ENCODE assay signal across 12 cellular contexts in genomic region chr21:44919111-44919912, GRCh38. TPM values are rescaled to one million over a fixed set of nuclear protein-coding genes. Genes with fewer than 3 reads are reported as not detected.
DNase-seq lines count a peak whose midpoint lies in the region; ATAC-seq and TF ChIP-seq lines count a peak whose summit lies in the region.
"Had no signal": no experiment of that assay in that cellular context is flagged by ENCODE, and none has a peak within 500 bp of the region (broad histone marks: within the 10 kb centered on the region; RNA-seq: fewer than 3 reads in every experiment).

No MANE protein-coding gene starts in this region.

- no peaks in the 10 kb centered on the region for H3K9me3 ChIP-seq in MG63

- no peak for TF ChIP-seq POLR2A in erythroblast (IDR thresholded peaks at IDR 0.05; ENCODE audit: low read length)

- no peaks in the 10 kb centered on the region for H3K36me3 ChIP-seq in MG63

- H3K9me3 Mint-ChIP-seq in effector memory CD8-positive, alpha-beta T cell, result no peaks in the 10 kb centered on the region

- DNase-seq in NCI-H1417 (lab: John Stamatoyannopoulos, UW) (peak in 2 of 3 experiments; percentile 42 to 51), NCI-H1417 treated with DMSO at 0.1 percent for 48 hours (lab: John Stamatoyannopoulos, UW) (no peak), MV-4-11 (lab: John Stamatoyannopoulos, UW) (peak; percentile 76), MG63 (no peak), erythroblast (lab: John Stamatoyannopoulos, UW) (no peak)
- DNase-seq in effector memory CD8-positive, alpha-beta T cell, result no peak
- DNase-seq: KBM-7; stimulated activated CD4-positive, alpha-beta T cell treated with anti-CD3 and anti-CD28 coated beads, Interleukin-2, amount 100 ng/mL, for 48 hours had no signal

- H3K27ac Mint-ChIP-seq in effector memory CD8-positive, alpha-beta T cell, result peak overlapping the region; percentile 93 to 99

- H3K27me3 Mint-ChIP-seq in effector memory CD8-positive, alpha-beta T cell, result no peaks in the 10 kb centered on the region

- peaks cover 64 to 78% of the 10 kb centered on the region in 2 donors for H3K4me1 Mint-ChIP-seq in effector memory CD8-positive, alpha-beta T cell (ENCODE audit: low read depth in 2 of 2)

- peak; percentile 21 for ATAC-seq in effector memory CD8-positive, alpha-beta T cell (replicated peaks)
- ATAC-seq in HG02970 (IDR thresholded peaks at IDR 0.05; ENCODE audit: low FRiP score, unreplicated experiment), result no peak
- ATAC-seq: Panc1 had no signal

- 0 out of 2 replicates have a peak, but pooled peaks cover 3% of the 10 kb centered on the region for H3K27me3 ChIP-seq in MG63

- peaks cover 48% of the 10 kb centered on the region for H3K36me3 Mint-ChIP-seq in effector memory CD8-positive, alpha-beta T cell (ENCODE audit: insufficient read depth)

- H3K27ac ChIP-seq in skin epidermis, result peak overlapping the region in 18 of 21 experiments; percentile 7 to 99 (median 82)
- H3K27ac ChIP-seq: 22Rv1 had no signal

- H3K4me3 Mint-ChIP-seq in effector memory CD8-positive, alpha-beta T cell, result peak overlapping the region; percentile 89 to 96

- peak overlapping the region; percentile 32 to 52 (median 42) for H3K4me3 ChIP-seq in skin epidermis
- no peak overlapping the region for H3K4me3 ChIP-seq in MG63

RNA-seq across cellular contexts. Expression of gene ITGB2, which starts 1.4 kb away (rescaled TPM):
- total RNA-seq in MG63 (2014; rRNA removed; shearing (Covaris generic); ENCODE audit: low replicate concordance), result 4.3 and 12.9 TPM in 2 replicates

RNA-seq across cellular contexts. Expression of gene SLX9, which starts 20.5 kb away (rescaled TPM):
- 27.8 and 55.6 TPM in 2 replicates for total RNA-seq in MG63 (2014; rRNA removed; shearing (Covaris generic); ENCODE audit: low replicate concordance)

RNA-seq across cellular contexts. Expression of gene PTTG1IP, which starts 45.8 kb away (rescaled TPM):
- 396 and 445 TPM in 2 replicates for total RNA-seq in MG63 (2014; rRNA removed; shearing (Covaris generic); ENCODE audit: low replicate concordance)

Comparison
In these comparisons a context has a peak if more than half of its experiments do, and no peak if none do; other contexts are left out.
1. DNase-seq: peak in NCI-H1417 (2 of 3) and MV-4-11 (single experiment); none in NCI-H1417 treated with DMSO at 0.1 percent for 48 hours (single experiment), effector memory CD8-positive, alpha-beta T cell (0 of 3), MG63 (single experiment) and erythroblast (0 of 2).